ENCODE assay signal across 18 cellular contexts in the genomic region with DNA sequence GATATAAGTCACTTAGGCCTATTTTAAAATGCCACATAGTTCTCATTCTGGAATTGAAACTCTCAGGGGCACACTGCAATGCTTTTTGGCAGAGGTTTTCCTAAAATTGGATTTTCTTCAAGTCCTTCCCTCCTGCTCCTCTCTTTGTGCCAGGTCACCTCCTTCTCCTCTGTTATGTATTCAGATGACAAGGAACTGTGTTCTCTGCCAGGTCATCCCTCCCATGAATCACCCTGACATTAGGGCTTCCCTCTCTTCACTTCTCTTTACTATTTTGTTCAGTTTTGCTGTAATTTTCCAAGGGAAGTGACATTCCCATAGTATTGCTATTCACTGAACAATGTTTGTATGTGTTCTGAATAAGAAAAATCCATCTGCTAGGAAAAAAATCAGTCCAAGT.
A peak's percentile ranks its signal among the peaks of the same experiment; 100 is the strongest.
DNase-seq lines count a peak whose midpoint lies in the region; ATAC-seq and TF ChIP-seq lines count a peak whose summit lies in the region.
"Had no signal": no experiment of that assay in that cellular context is flagged by ENCODE, and none has a peak within 500 bp of the region (broad histone marks: within the 10 kb centered on the region; RNA-seq: fewer than 3 reads in every experiment).

No MANE protein-coding gene starts in this region.

- H3K9me3 ChIP-seq in IMR-90 (ENCODE audit: control insufficient read depth, insufficient read depth, low read length) = no peaks in the 10 kb centered on the region
- no peaks in the 10 kb centered on the region for H3K9me3 ChIP-seq in OCI-LY7 (ENCODE audit: low read length)
- H3K9me3 ChIP-seq: HAP-1, upper lobe of left lung had no signal

- peak; percentile 9 for DNase-seq in AG10803 (ENCODE audit: low read depth)
- peak; percentile 35 for DNase-seq in IMR-90
- peak; percentile 55 to 65 for DNase-seq in cerebellar nuclear complex (lab: John Stamatoyannopoulos, UW)
- peak; percentile 79 for DNase-seq in medulla oblongata (ENCODE audit: extremely low spot score)
- no peak for DNase-seq in UCSD-AML1 (lab: John Stamatoyannopoulos, UW; ENCODE audit: unreplicated experiment)
- no peak for DNase-seq in OCI-LY7 (ENCODE audit: low spot score)
- DNase-seq in natural killer cell treated with Interleukin-12 subunit alpha and Interleukin-12 subunit beta and Interleukin-15 and Interleukin-18, amount 100 ng/mL, for 72 hours (ENCODE audit: low spot score) = no peak
- DNase-seq: activated gamma-delta T cell treated with Interleukin-2 at 50 U/mL for 16 hours; DMS 273 treated with DMSO at 0.1 percent for 48 hours; effector CD4-positive, alpha-beta T cell; NCI-H1105; NCI-H345; upper lobe of left lung had no signal

- no peaks in the 10 kb centered on the region; the same call in 1 of the 2 replicates for H3K9me2 ChIP-seq in OCI-LY7 (ENCODE audit: insufficient read depth, low read length)

- peak; percentile 44 for ATAC-seq in IMR-90 (ENCODE audit: low read depth)
- ATAC-seq in GM19395 (IDR thresholded peaks at IDR 0.05; ENCODE audit: unreplicated experiment) = no peak
- no peak for ATAC-seq in natural killer cell treated with Interleukin-12 subunit alpha and Interleukin-12 subunit beta and Interleukin-15 and Interleukin-18, amount 100 ng/mL, for 72 hours
- ATAC-seq: stimulated activated memory B cell treated with anti-CD40 and anti-IgM and Interleukin-4, amounts not matched to agents 10 μg/mL and 1 μg/mL and 100 μg/mL, for 72 hours; WTC11 had no signal

- no peak overlapping the region for H3K9ac ChIP-seq in IMR-90 (ENCODE audit: low read depth, low read length)

- no peaks in the 10 kb centered on the region for H3K27me3 ChIP-seq in IMR-90 (ENCODE audit: control insufficient read depth, insufficient read depth, low read length)
- H3K27me3 ChIP-seq: upper lobe of left lung had no signal

- no peak overlapping the region for H3K4me3 ChIP-seq in AG10803 (ENCODE audit: low read length)
- H3K4me3 ChIP-seq in IMR-90 (ENCODE audit: insufficient read depth, low read depth, low read length) = no peak overlapping the region
- H3K4me3 ChIP-seq in OCI-LY7 (ENCODE audit: low read depth, low read length, poor library complexity, severe bottlenecking) = no peak overlapping the region
- H3K4me3 ChIP-seq: HAP-1, skin epidermis, upper lobe of left lung had no signal

- H3K4me2 ChIP-seq in IMR-90 (ENCODE audit: low read depth, low read length) (no peak overlapping the region), OCI-LY7 (ENCODE audit: low read length) (no peak overlapping the region)

- H2AFZ ChIP-seq in IMR-90 (replicated peaks; ENCODE audit: low read length, poor library complexity) (no peak overlapping the region), OCI-LY7 (ENCODE audit: low read length) (no peak overlapping the region)

- in situ Hi-C loops in IMR-90 (cut with MboI; ENCODE audit: low sequenced_read_pairs) = no loop called here

- H2BK120ac ChIP-seq in IMR-90 (ENCODE audit: low read depth, low read length) = no peak overlapping the region

- no peak overlapping the region for H3K18ac ChIP-seq in IMR-90 (ENCODE audit: low read depth, low read length)

- H3K9me1 ChIP-seq in IMR-90 (ENCODE audit: insufficient read depth, low read length) = no peaks in the 10 kb centered on the region

- no peak overlapping the region for H2BK5ac ChIP-seq in IMR-90 (ENCODE audit: low read depth, low read length, poor library complexity, severe bottlenecking)

- H3K27ac ChIP-seq in IMR-90 (ENCODE audit: insufficient read depth, low read length) (no peak overlapping the region), OCI-LY7 (ENCODE audit: low read depth, low read length, poor library complexity, severe bottlenecking) (no peak overlapping the region)
- H3K27ac ChIP-seq: skin epidermis, upper lobe of left lung had no signal

- H3K36me3 ChIP-seq in IMR-90 (ENCODE audit: control insufficient read depth, insufficient read depth, low read length) = no peaks in the 10 kb centered on the region
- H3K36me3 ChIP-seq in OCI-LY7 (ENCODE audit: insufficient read depth, low read length) = no peaks in the 10 kb centered on the region
- H3K36me3 ChIP-seq: HAP-1, upper lobe of left lung had no signal

- no peaks in the 10 kb centered on the region for H3K4me1 ChIP-seq in IMR-90 (ENCODE audit: control insufficient read depth, insufficient read depth, low read length)
- H3K4me1 ChIP-seq in OCI-LY7 (ENCODE audit: insufficient read depth, low read length, poor library complexity, severe bottlenecking) = no peaks in the 10 kb centered on the region
- H3K4me1 ChIP-seq: upper lobe of left lung had no signal

- H2AK9ac ChIP-seq in IMR-90 (replicated peaks; ENCODE audit: low read depth, low read length, poor library complexity) = no peak overlapping the region

- no peaks in the 10 kb centered on the region for H3K4me1 Mint-ChIP-seq in natural killer cell treated with Interleukin-12 subunit alpha and Interleukin-12 subunit beta and Interleukin-15 and Interleukin-18, amount 100 ng/mL, for 72 hours (ENCODE audit: low read depth in 2 of 2)
- H3K4me1 Mint-ChIP-seq: stimulated activated memory B cell treated with anti-CD40 and anti-IgM and Interleukin-4, amounts not matched to agents 10 μg/mL and 1 μg/mL and 100 μg/mL, for 72 hours had no signal

- dilution Hi-C loops in IMR-90 (cut with HindIII; ENCODE audit: low sequenced_read_pairs, unreplicated experiment) = no loop called here

- H2BK20ac ChIP-seq in IMR-90 (ENCODE audit: low read depth, low read length) = no peak overlapping the region

- no peak overlapping the region for H4K8ac ChIP-seq in IMR-90 (ENCODE audit: low read depth in 2 of 2, low read length in 2 of 2)

- no peak overlapping the region for H3K23ac ChIP-seq in IMR-90 (ENCODE audit: low read depth, low read length)

- no peak for TF ChIP-seq POLR2A in IMR-90 (IDR thresholded peaks at IDR 0.05; ENCODE audit: low read depth, low read length)

- TF ChIP-seq RAD21 in IMR-90 (IDR thresholded peaks at IDR 0.05; ENCODE audit: low read length) = no peak

- no peaks in the 10 kb centered on the region for H3K27me3 Mint-ChIP-seq in natural killer cell treated with Interleukin-12 subunit alpha and Interleukin-12 subunit beta and Interleukin-15 and Interleukin-18, amount 100 ng/mL, for 72 hours
- H3K27me3 Mint-ChIP-seq: stimulated activated memory B cell treated with anti-CD40 and anti-IgM and Interleukin-4, amounts not matched to agents 10 μg/mL and 1 μg/mL and 100 μg/mL, for 72 hours had no signal

- no peak overlapping the region for H3K56ac ChIP-seq in IMR-90 (ENCODE audit: extremely low read depth, insufficient read depth, low read length)

- POLR2A ChIA-PET in IMR-90 (lab: Charles Lee; ENCODE audit: unreplicated experiment) (no interaction called here), OCI-LY7 (lab: Charles Lee) (no interaction called here)

- no TSS peak for BruUV-seq in IMR-90 (replicated peaks; lab: Mats Ljungman, UMichigan)
- BruUV-seq in OCI-LY7 (replicated peaks; lab: Mats Ljungman, UMichigan) = no TSS peak

- H4K5ac ChIP-seq in IMR-90 (ENCODE audit: low read depth, low read length) = no peak overlapping the region

- CTCF ChIA-PET in IMR-90 (lab: Yijun Ruan, JAX) (no interaction called here), OCI-LY7 (lab: Charles Lee; ENCODE audit: unreplicated experiment) (no interaction called here)

- H3K9me3 Mint-ChIP-seq in natural killer cell treated with Interleukin-12 subunit alpha and Interleukin-12 subunit beta and Interleukin-15 and Interleukin-18, amount 100 ng/mL, for 72 hours = peaks cover 6% of the 10 kb centered on the region
- H3K9me3 Mint-ChIP-seq: WTC11 had no signal

- H4K20me1 ChIP-seq in IMR-90 (ENCODE audit: insufficient read depth, low read length) (no peaks in the 10 kb centered on the region), OCI-LY7 (ENCODE audit: insufficient read depth, low read length) (no peaks in the 10 kb centered on the region)

- no peaks in the 10 kb centered on the region for H3K79me2 ChIP-seq in OCI-LY7 (ENCODE audit: insufficient read depth, low read depth, low read length)

- no peak overlapping the region for H2BK15ac ChIP-seq in IMR-90 (ENCODE audit: low read depth, low read length)

- TF ChIP-seq CTCF in AG10803 (conservative IDR thresholded peaks at IDR 0.05; ENCODE audit: low read length) (no peak), IMR-90 (conservative IDR thresholded peaks at IDR 0.05; ENCODE audit: low read depth, low read length) (no peak), OCI-LY7 (conservative IDR thresholded peaks at IDR 0.05; ENCODE audit: low read length) (no peak)

- no peak overlapping the region for H3K14ac ChIP-seq in IMR-90 (replicated peaks; ENCODE audit: low read depth, low read length)

- H3K4ac ChIP-seq in IMR-90 (ENCODE audit: low read depth, low read length) = no peak overlapping the region

- no peaks in the 10 kb centered on the region for H3K79me1 ChIP-seq in IMR-90 (ENCODE audit: low read depth in 1 of 2, low read length in 2 of 2)

- no peak overlapping the region for H2AK5ac ChIP-seq in IMR-90 (ENCODE audit: low read depth, low read length)

- no peaks in the 10 kb centered on the region for H3K36me3 Mint-ChIP-seq in natural killer cell treated with Interleukin-12 subunit alpha and Interleukin-12 subunit beta and Interleukin-15 and Interleukin-18, amount 100 ng/mL, for 72 hours
- H3K36me3 Mint-ChIP-seq: stimulated activated memory B cell treated with anti-CD40 and anti-IgM and Interleukin-4, amounts not matched to agents 10 μg/mL and 1 μg/mL and 100 μg/mL, for 72 hours; WTC11 had no signal

- H4K91ac ChIP-seq in IMR-90 (ENCODE audit: insufficient read depth, low read depth, low read length) = no peak overlapping the region

- intact Hi-C loops in IMR-90 (cut with micrococcal nuclease) = no loop called here
- intact Hi-C loops in OCI-LY7 (cut with micrococcal nuclease; ENCODE audit: unreplicated experiment) = no loop called here

- H3K27ac Mint-ChIP-seq in natural killer cell treated with Interleukin-12 subunit alpha and Interleukin-12 subunit beta and Interleukin-15 and Interleukin-18, amount 100 ng/mL, for 72 hours = no peak overlapping the region
- H3K27ac Mint-ChIP-seq: stimulated activated memory B cell treated with anti-CD40 and anti-IgM and Interleukin-4, amounts not matched to agents 10 μg/mL and 1 μg/mL and 100 μg/mL, for 72 hours; WTC11 had no signal

- H3K4me3 Mint-ChIP-seq in natural killer cell treated with Interleukin-12 subunit alpha and Interleukin-12 subunit beta and Interleukin-15 and Interleukin-18, amount 100 ng/mL, for 72 hours = no peak overlapping the region
- H3K4me3 Mint-ChIP-seq: stimulated activated memory B cell treated with anti-CD40 and anti-IgM and Interleukin-4, amounts not matched to agents 10 μg/mL and 1 μg/mL and 100 μg/mL, for 72 hours; WTC11 had no signal

TF ChIP-seq in IMR-90, 13 proteins besides CTCF, POLR2A, EP300 and RAD21 (continues in another document):
- no peak for TF ChIP-seq CHD1 (IDR thresholded peaks at IDR 0.05; ENCODE audit: low read depth, low read length)
- no peak for TF ChIP-seq MXI1 (IDR thresholded peaks at IDR 0.05; ENCODE audit: borderline replicate concordance, low read depth, low read length)

Comparison
In these comparisons a context has a peak if more than half of its experiments do, and no peak if none do; other contexts are left out.
1. DNase-seq: peak in AG10803 (single experiment), IMR-90 (single experiment), cerebellar nuclear complex (2 of 2) and medulla oblongata (single experiment); none in UCSD-AML1 (single experiment), OCI-LY7 (single experiment) and natural killer cell treated with Interleukin-12 subunit alpha and Interleukin-12 subunit beta and Interleukin-15 and Interleukin-18, amount 100 ng/mL, for 72 hours (single experiment).